9 cellular contexts compared by ENCODE assay signal in the genomic region with DNA sequence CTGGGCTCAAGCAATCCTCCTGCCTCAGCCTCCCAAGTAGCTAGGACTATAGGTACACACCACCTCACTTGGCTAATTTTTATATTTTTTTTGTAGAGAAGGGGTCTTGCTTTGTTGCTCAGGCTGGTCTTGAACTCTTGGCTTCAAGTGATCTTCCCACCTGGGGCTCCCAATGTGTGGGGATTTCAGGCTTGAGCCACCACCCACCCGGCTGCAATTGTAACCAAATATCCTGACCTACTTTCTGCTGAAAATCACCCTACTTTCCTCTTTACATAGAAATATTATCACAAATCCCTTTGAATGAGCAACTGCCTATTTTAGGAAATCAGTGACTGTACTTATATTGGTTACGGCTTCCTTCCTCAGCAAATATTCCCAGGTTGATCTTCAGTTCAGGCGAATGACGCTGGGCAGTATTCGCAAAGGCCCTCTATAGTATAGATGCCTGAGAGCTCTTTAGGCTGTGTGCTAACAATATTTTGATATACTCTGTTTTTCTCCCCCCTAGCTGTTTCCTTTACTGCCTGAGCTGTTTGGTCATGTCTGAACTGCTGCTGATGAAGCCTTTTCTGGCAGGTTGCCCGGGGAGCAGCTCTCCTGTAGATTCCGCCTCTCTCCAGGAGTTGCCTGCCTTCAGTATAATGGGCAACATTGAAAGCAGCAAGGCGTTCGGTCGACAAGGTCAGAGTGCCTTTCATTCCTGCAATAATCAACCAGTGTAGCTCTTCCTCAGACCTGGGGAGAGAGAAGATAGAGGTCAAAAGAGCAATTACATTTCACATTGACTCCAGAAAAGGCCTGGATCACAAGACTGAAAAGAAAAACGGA. TPM values are rescaled to one million over a fixed set of nuclear protein-coding genes. Genes with fewer than 3 reads are reported as not detected.
DNase-seq lines count a peak whose midpoint lies in the region; ATAC-seq and TF ChIP-seq lines count a peak whose summit lies in the region.
"Had no signal": no experiment of that assay in that cellular context is flagged by ENCODE, and none has a peak within 500 bp of the region (broad histone marks: within the 10 kb centered on the region; RNA-seq: fewer than 3 reads in every experiment).

No MANE protein-coding gene starts in this region.

- no peak overlapping the region for H3K27ac Mint-ChIP-seq in mesothelial cell of epicardium
- no peak overlapping the region for H3K27ac Mint-ChIP-seq in naive thymus-derived CD8-positive, alpha-beta T cell
- H3K27ac Mint-ChIP-seq: activated naive CD4-positive, alpha-beta T cell treated with anti-CD3 and anti-CD28 coated beads, Interleukin-2, amount 50 U/mL, for 24 hours had no signal

- peak overlapping the region; percentile 81 for H3K27ac ChIP-seq in HEK293 (ENCODE audit: extremely low read depth, low read depth, low read length)

- peaks cover 24% of the 10 kb centered on the region for H3K4me1 Mint-ChIP-seq in mesothelial cell of epicardium
- no peaks in the 10 kb centered on the region for H3K4me1 Mint-ChIP-seq in naive thymus-derived CD8-positive, alpha-beta T cell
- H3K4me1 Mint-ChIP-seq: activated naive CD4-positive, alpha-beta T cell treated with anti-CD3 and anti-CD28 coated beads, Interleukin-2, amount 50 U/mL, for 24 hours had no signal

- POLR2A ChIA-PET in HEK293 (lab: Yijun Ruan, JAX), result interaction anchor here (0.5 to 2.3 kb wide), 3 partner anchors 10 to 58 kb away, joined by 3 to 19 read pairs (median 6); partner anchors contain the start of gene ZNF608
- POLR2A ChIA-PET in naive thymus-derived CD8-positive, alpha-beta T cell (lab: Charles Lee), result no interaction called here

- H3K27me3 Mint-ChIP-seq in mesothelial cell of epicardium (ENCODE audit: low read depth), result no peaks in the 10 kb centered on the region
- peaks cover 0 to 3% (median 0%) of the 10 kb centered on the region in 5 donors for H3K27me3 Mint-ChIP-seq in naive thymus-derived CD8-positive, alpha-beta T cell
- H3K27me3 Mint-ChIP-seq: activated naive CD4-positive, alpha-beta T cell treated with anti-CD3 and anti-CD28 coated beads, Interleukin-2, amount 50 U/mL, for 24 hours had no signal

- no peaks in the 10 kb centered on the region for H3K36me3 ChIP-seq in HEK293 (ENCODE audit: control insufficient read depth in 2 of 2, insufficient read depth in 1 of 2, low read length in 2 of 2)

- H3K9me3 ChIP-seq in HEK293 (ENCODE audit: control insufficient read depth, insufficient read depth, low read depth, low read length), result no peaks in the 10 kb centered on the region

- no peak overlapping the region for H3K4me3 ChIP-seq in HEK293 (ENCODE audit: low read depth, low read length)

- peaks cover 9% of the 10 kb centered on the region for H3K4me1 ChIP-seq in HEK293 (ENCODE audit: control insufficient read depth, insufficient read depth, low read length)

- ATAC-seq in esophagus mucosa (peak; percentile 85), GM19351 (IDR thresholded peaks at IDR 0.05; ENCODE audit: unreplicated experiment) (no peak)
- no peak for ATAC-seq in naive thymus-derived CD8-positive, alpha-beta T cell

- DNase-seq in NCI-H82 (lab: John Stamatoyannopoulos, UW), result peak; percentile 89
- DNase-seq in mesothelial cell of epicardium (ENCODE audit: low spot score in 2 of 2, unreplicated experiment in 2 of 2), result peak; percentile 76 to 88
- no peak for DNase-seq in activated T-cell treated with anti-CD3 and anti-CD28 coated beads, Interleukin-2, amount 50 U/mL, for 48 hours
- DNase-seq in naive thymus-derived CD8-positive, alpha-beta T cell, result no peak
- DNase-seq in activated effector memory CD4-positive, alpha-beta T cell treated with anti-CD3 and anti-CD28 coated beads, Interleukin-2, amount 50 U/mL, for 16 hours, result no peak

- H3K9me3 Mint-ChIP-seq in mesothelial cell of epicardium, result no peaks in the 10 kb centered on the region
- peaks cover 0 to 4% (median 0%) of the 10 kb centered on the region in 9 donors for H3K9me3 Mint-ChIP-seq in naive thymus-derived CD8-positive, alpha-beta T cell
- H3K9me3 Mint-ChIP-seq: activated naive CD4-positive, alpha-beta T cell treated with anti-CD3 and anti-CD28 coated beads, Interleukin-2, amount 50 U/mL, for 24 hours had no signal

- CTCF ChIA-PET in HEK293 (lab: Yijun Ruan, JAX), result interaction anchor here (0.7 to 1.5 kb wide), 3 partner anchors 37 to 641 kb away, joined by 3 to 4 read pairs (median 3); no protein-coding TSS in a partner anchor

- H3K4me3 Mint-ChIP-seq in mesothelial cell of epicardium, result no peak overlapping the region
- no peak overlapping the region for H3K4me3 Mint-ChIP-seq in naive thymus-derived CD8-positive, alpha-beta T cell
- H3K4me3 Mint-ChIP-seq: activated naive CD4-positive, alpha-beta T cell treated with anti-CD3 and anti-CD28 coated beads, Interleukin-2, amount 50 U/mL, for 24 hours had no signal

- TF ChIP-seq CTCF in HEK293 (tag by site-specific recombination; IDR thresholded peaks at IDR 0.05) (no peak), mesothelial cell of epicardium (IDR thresholded peaks at IDR 0.05; ENCODE audit: unreplicated experiment) (no peak)

- no peaks in the 10 kb centered on the region for H3K36me3 Mint-ChIP-seq in mesothelial cell of epicardium
- no peaks in the 10 kb centered on the region for H3K36me3 Mint-ChIP-seq in naive thymus-derived CD8-positive, alpha-beta T cell
- H3K36me3 Mint-ChIP-seq: activated naive CD4-positive, alpha-beta T cell treated with anti-CD3 and anti-CD28 coated beads, Interleukin-2, amount 50 U/mL, for 24 hours had no signal

TF ChIP-seq in HEK293, 187 proteins besides CTCF, POLR2A, EP300 and RAD21 (continues in another document):
- TF ChIP-seq KLF16 (tag by site-specific recombination; IDR thresholded peaks at IDR 0.05), result no peak
- TF ChIP-seq, protein P1, sequence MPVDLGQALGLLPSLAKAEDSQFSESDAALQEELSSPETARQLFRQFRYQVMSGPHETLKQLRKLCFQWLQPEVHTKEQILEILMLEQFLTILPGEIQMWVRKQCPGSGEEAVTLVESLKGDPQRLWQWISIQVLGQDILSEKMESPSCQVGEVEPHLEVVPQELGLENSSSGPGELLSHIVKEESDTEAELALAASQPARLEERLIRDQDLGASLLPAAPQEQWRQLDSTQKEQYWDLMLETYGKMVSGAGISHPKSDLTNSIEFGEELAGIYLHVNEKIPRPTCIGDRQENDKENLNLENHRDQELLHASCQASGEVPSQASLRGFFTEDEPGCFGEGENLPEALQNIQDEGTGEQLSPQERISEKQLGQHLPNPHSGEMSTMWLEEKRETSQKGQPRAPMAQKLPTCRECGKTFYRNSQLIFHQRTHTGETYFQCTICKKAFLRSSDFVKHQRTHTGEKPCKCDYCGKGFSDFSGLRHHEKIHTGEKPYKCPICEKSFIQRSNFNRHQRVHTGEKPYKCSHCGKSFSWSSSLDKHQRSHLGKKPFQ (tag by site-specific recombination; IDR thresholded peaks at IDR 0.05), result peak; percentile 50; the same call in 1 of the 2 replicates
- peak; percentile 99 for TF ChIP-seq ZBTB17 (tag by site-specific recombination; IDR thresholded peaks at IDR 0.05)
- TF ChIP-seq MZF1 (tag by site-specific recombination; IDR thresholded peaks at IDR 0.05; ENCODE audit: borderline replicate concordance), result peak; percentile 99
- TF ChIP-seq ZIC2 (tag by site-specific recombination; IDR thresholded peaks at IDR 0.05), result peak; percentile 67
- 0 out of 2 replicates have a peak, but pooled peaks have one; percentile 36 for TF ChIP-seq ZNF843 (tag by site-specific recombination; IDR thresholded peaks at IDR 0.05)
- TF ChIP-seq, protein P2, sequence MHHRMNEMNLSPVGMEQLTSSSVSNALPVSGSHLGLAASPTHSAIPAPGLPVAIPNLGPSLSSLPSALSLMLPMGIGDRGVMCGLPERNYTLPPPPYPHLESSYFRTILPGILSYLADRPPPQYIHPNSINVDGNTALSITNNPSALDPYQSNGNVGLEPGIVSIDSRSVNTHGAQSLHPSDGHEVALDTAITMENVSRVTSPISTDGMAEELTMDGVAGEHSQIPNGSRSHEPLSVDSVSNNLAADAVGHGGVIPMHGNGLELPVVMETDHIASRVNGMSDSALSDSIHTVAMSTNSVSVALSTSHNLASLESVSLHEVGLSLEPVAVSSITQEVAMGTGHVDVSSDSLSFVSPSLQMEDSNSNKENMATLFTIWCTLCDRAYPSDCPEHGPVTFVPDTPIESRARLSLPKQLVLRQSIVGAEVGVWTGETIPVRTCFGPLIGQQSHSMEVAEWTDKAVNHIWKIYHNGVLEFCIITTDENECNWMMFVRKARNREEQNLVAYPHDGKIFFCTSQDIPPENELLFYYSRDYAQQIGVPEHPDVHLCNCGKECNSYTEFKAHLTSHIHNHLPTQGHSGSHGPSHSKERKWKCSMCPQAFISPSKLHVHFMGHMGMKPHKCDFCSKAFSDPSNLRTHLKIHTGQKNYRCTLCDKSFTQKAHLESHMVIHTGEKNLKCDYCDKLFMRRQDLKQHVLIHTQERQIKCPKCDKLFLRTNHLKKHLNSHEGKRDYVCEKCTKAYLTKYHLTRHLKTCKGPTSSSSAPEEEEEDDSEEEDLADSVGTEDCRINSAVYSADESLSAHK (tag by site-specific recombination; IDR thresholded peaks at IDR 0.05), result peak; percentile 79
- TF ChIP-seq ZNF596 (tag by site-specific recombination; IDR thresholded peaks at IDR 0.05), result peak; percentile 43; the same call in 1 of the 2 replicates
- peak; percentile 84 for TF ChIP-seq PRDM6 (tag by site-specific recombination; IDR thresholded peaks at IDR 0.05)
- 0 out of 2 replicates have a peak, but pooled peaks have one; percentile 46 for TF ChIP-seq ZNF184 (tag by site-specific recombination; IDR thresholded peaks at IDR 0.05)
- TF ChIP-seq ZNF629 (tag by site-specific recombination; IDR thresholded peaks at IDR 0.05), result peak; percentile 67
- TF ChIP-seq ZNF660 (tag by site-specific recombination; IDR thresholded peaks at IDR 0.05), result peak; percentile 94
- TF ChIP-seq ZNF830 (tag by site-specific recombination; IDR thresholded peaks at IDR 0.05; ENCODE audit: low read depth), result no peak
- no peak for TF ChIP-seq ZNF174 (tag by site-specific recombination; IDR thresholded peaks at IDR 0.05)

RNA-seq across cellular contexts. Expression of gene ZNF608, which starts 59.8 kb away (rescaled TPM):
- total RNA-seq in esophagus mucosa, result 6.7 TPM
- total RNA-seq in mesothelial cell of epicardium, result 31.8 to 35.0 TPM (median 34.3 TPM) in 3 replicates
- under 1 TPM; 0.47 to 0.66 TPM for total RNA-seq in naive thymus-derived CD8-positive, alpha-beta T cell
- polyA plus RNA-seq in naive thymus-derived CD8-positive, alpha-beta T cell, result not detected

Comparison
In these comparisons a context has a peak if more than half of its experiments do, and no peak if none do; other contexts are left out.
1. DNase-seq: peak in NCI-H82 (single experiment) and mesothelial cell of epicardium (2 of 2); none in activated T-cell treated with anti-CD3 and anti-CD28 coated beads, Interleukin-2, amount 50 U/mL, for 48 hours (0 of 2), naive thymus-derived CD8-positive, alpha-beta T cell (0 of 10) and activated effector memory CD4-positive, alpha-beta T cell treated with anti-CD3 and anti-CD28 coated beads, Interleukin-2, amount 50 U/mL, for 16 hours (single experiment).